ENCODE assay signal across 8 cellular contexts in the genomic region with DNA sequence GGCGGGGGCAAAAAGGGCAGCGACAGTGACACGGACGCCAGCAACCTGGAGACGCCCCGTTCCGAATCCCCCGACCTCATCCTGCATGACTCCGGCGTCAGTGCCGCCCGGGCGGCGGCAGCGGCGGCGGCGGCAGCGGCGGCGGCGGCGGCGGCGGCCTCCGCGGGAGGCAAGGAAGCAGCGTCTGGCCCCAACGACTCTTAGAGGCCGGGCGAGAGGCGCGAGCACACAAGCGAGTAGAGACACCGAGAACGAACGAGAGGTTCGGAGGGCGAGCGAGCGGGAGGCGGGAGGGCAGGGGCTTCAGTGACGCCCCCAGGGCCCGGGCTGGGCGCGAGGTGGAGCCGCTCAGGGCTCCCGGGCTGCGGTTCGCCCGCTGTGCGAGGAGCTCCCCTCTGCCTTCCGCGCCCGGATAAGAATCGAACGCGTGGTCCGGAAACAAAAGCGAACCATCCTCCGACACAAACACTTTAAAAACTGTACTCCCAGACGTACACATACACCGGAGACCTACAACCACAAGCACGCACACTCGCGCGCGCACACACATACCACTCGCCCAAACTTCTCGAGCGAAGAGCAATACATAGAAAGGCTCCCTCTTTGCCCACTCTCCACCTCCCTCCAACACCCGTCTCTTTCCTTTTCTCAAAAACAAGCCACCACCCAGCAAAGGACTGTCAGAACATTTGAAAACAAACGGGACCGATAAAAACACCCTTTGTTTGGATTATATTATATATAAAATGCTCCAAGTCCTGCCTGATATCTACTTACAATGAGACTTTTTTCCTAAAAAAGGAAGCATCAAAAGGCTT. TPM values are rescaled to one million over a fixed set of nuclear protein-coding genes. Genes with fewer than 3 reads are reported as not detected.
DNase-seq lines count a peak whose midpoint lies in the region; ATAC-seq, FAIRE-seq and TF ChIP-seq lines count a peak whose summit lies in the region.

No MANE protein-coding gene starts in this region.

- no peaks in the 10 kb centered on the region for H3F3A ChIP-seq in PC-3 (ENCODE audit: low read length, unreplicated experiment)

- H3K9me3 ChIP-seq in HepG2 (ENCODE audit: low read length): no peaks in the 10 kb centered on the region
- no peaks in the 10 kb centered on the region for H3K9me3 ChIP-seq in right lobe of liver
- H3K9me3 ChIP-seq in PC-3 (ENCODE audit: low read length): no peaks in the 10 kb centered on the region

- peak overlapping the region; percentile 61 for H3K4me3 Mint-ChIP-seq in activated naive CD8-positive, alpha-beta T cell treated with anti-CD3 and anti-CD28 coated beads for 36 hours

- H3K27ac Mint-ChIP-seq in activated naive CD8-positive, alpha-beta T cell treated with anti-CD3 and anti-CD28 coated beads for 36 hours: no peak overlapping the region

- H3K9me2 ChIP-seq in PC-3 (replicated peaks; ENCODE audit: low read length): no peaks in the 10 kb centered on the region

- H3K27ac ChIP-seq in HepG2 (ENCODE audit: extremely low read length, insufficient read depth, low read length): no peak overlapping the region
- H3K27ac ChIP-seq in right lobe of liver: no peak overlapping the region
- no peak overlapping the region for H3K27ac ChIP-seq in PC-3 (ENCODE audit: low read length)

- H3K27me3 Mint-ChIP-seq in activated naive CD8-positive, alpha-beta T cell treated with anti-CD3 and anti-CD28 coated beads for 36 hours: peaks cover 79% of the 10 kb centered on the region

- DNase-seq in HepG2 (ENCODE audit: low spot score) (no peak), right lobe of liver (no peak), LNCaP clone FGC (ENCODE audit: low read depth) (no peak), left colon (no peak), A172 (ENCODE audit: low spot score) (no peak), PC-3 (no peak), NCI-H1436 (lab: John Stamatoyannopoulos, UW) (no peak)
- DNase-seq in activated naive CD8-positive, alpha-beta T cell treated with anti-CD3 and anti-CD28 coated beads for 36 hours: peak; percentile 41

- TF ChIP-seq EP300 in HepG2 (IDR thresholded peaks at IDR 0.05; ENCODE audit: low read depth in 2 of 2, low read length in 2 of 2): no peak
- no peak for TF ChIP-seq EP300 in HepG2 (CRISPR knock-in tag; IDR thresholded peaks at IDR 0.05; ENCODE audit: borderline replicate concordance)

- H3K4me1 Mint-ChIP-seq in activated naive CD8-positive, alpha-beta T cell treated with anti-CD3 and anti-CD28 coated beads for 36 hours: peaks cover 42% of the 10 kb centered on the region

- H3K27me3 ChIP-seq in HepG2 (ENCODE audit: control insufficient read depth in 1 of 2, insufficient read depth in 2 of 2, low read length in 2 of 2) (peaks cover 29 to 87% of the 10 kb centered on the region in 2 experiments), right lobe of liver (peaks cover 31 to 87% of the 10 kb centered on the region in 2 donors), PC-3 (ENCODE audit: low read length) (no peaks in the 10 kb centered on the region)

- H4K20me1 ChIP-seq in HepG2 (ENCODE audit: insufficient read depth, low read length): peaks cover 3% of the 10 kb centered on the region; the same call in 1 of the 2 replicates
- no peaks in the 10 kb centered on the region for H4K20me1 ChIP-seq in PC-3 (ENCODE audit: low read length)

- H2AFZ ChIP-seq in HepG2 (ENCODE audit: low read length) (no peak overlapping the region), PC-3 (ENCODE audit: low read length) (no peak overlapping the region)

- no peak for TF ChIP-seq CTCF in HepG2 (CRISPR knock-in tag; IDR thresholded peaks at IDR 0.05)
- TF ChIP-seq CTCF in right lobe of liver (IDR thresholded peaks at IDR 0.05): no peak
- TF ChIP-seq CTCF in LNCaP clone FGC (IDR thresholded peaks at IDR 0.05; ENCODE audit: control insufficient read depth, extremely low read depth, insufficient read depth): no peak
- TF ChIP-seq CTCF in PC-3 (conservative IDR thresholded peaks at IDR 0.05; ENCODE audit: low read depth, low read length): no peak

- no peak for TF ChIP-seq RAD21 in HepG2 (CRISPR knock-in tag; IDR thresholded peaks at IDR 0.05)

- TF ChIP-seq POLR2A in HepG2 (IDR thresholded peaks at IDR 0.05; ENCODE audit: insufficient read depth in 1 of 2, low read depth in 2 of 2, low read length in 2 of 2): no peak
- no peak for TF ChIP-seq POLR2A in right lobe of liver (IDR thresholded peaks at IDR 0.05)

- H3K4me3 ChIP-seq in HepG2 (replicated peaks in 1 of 3; ENCODE audit: insufficient read depth in 1 of 3, low read depth in 2 of 3, low read length in 3 of 3) (peak overlapping the region; percentile 31 to 67 (median 43); a peak in 4 of 6 replicates), right lobe of liver (peak overlapping the region in 1 of 3 donors; percentile 28), LNCaP clone FGC (ENCODE audit: low read depth, low read length) (peak overlapping the region; percentile 43), PC-3 (ENCODE audit: low read length) (no peak overlapping the region)

- 60% methylated on average over 72 of the region's 74 CpGs for WGBS in HepG2 (ENCODE audit: low lambda C conversion rate)
- 8% methylated on average over 31 of the region's 74 CpGs for WGBS in right lobe of liver (ENCODE audit: insufficient coverage, low coverage, low lambda C conversion rate, missing lambda C conversion rate)

- no peaks in the 10 kb centered on the region for H3K9me3 Mint-ChIP-seq in activated naive CD8-positive, alpha-beta T cell treated with anti-CD3 and anti-CD28 coated beads for 36 hours

- H3K4me1 ChIP-seq in HepG2 (ENCODE audit: insufficient read depth, low read length) (peaks cover 61% of the 10 kb centered on the region), right lobe of liver (peaks cover 0 to 53% (median 3%) of the 10 kb centered on the region in 4 donors), PC-3 (ENCODE audit: insufficient read depth, low read length) (peaks cover 14% of the 10 kb centered on the region)

- ATAC-seq in HepG2: no peak
- ATAC-seq in right lobe of liver: no peak
- ATAC-seq in left colon: peak; percentile 27
- no peak for ATAC-seq in PC-3

- H3K36me3 ChIP-seq in HepG2 (replicated peaks in 1 of 2; ENCODE audit: control insufficient read depth in 1 of 2, insufficient read depth in 2 of 2, low read length in 2 of 2): no peaks in the 10 kb centered on the region
- no peaks in the 10 kb centered on the region for H3K36me3 ChIP-seq in right lobe of liver
- no peaks in the 10 kb centered on the region for H3K36me3 ChIP-seq in PC-3 (ENCODE audit: low read depth, low read length)

- peak overlapping the region; percentile 83 for H3K4me2 ChIP-seq in HepG2 (ENCODE audit: low read depth, low read length)
- H3K4me2 ChIP-seq in PC-3 (ENCODE audit: low read length): no peak overlapping the region

- CTCF ChIA-PET in HepG2 (lab: Yijun Ruan, JAX; ENCODE audit: low intra/inter-chr PET ratio, low total read pairs): interaction anchor here (0.9 kb wide), 1 partner anchor 180 kb away, joined by 3 read pairs; no protein-coding TSS in a partner anchor
- CTCF ChIA-PET in PC-3 (lab: Charles Lee): no interaction called here

- BruUV-seq in HepG2 (replicated peaks; lab: Mats Ljungman, UMichigan) (no TSS peak), PC-3 (replicated peaks; lab: Mats Ljungman, UMichigan) (no TSS peak)

- POLR2A ChIA-PET in HepG2 (lab: Yijun Ruan, JAX) (interaction anchor here (1.0 kb wide), 1 partner anchor 89 kb away, joined by 3 read pairs; a partner anchor contains a TSS), PC-3 (lab: Charles Lee; ENCODE audit: unreplicated experiment) (no interaction called here)

- no peaks in the 10 kb centered on the region for H3K79me2 ChIP-seq in HepG2 (ENCODE audit: insufficient read depth, low read length)
- H3K79me2 ChIP-seq in PC-3 (ENCODE audit: low read length): no peaks in the 10 kb centered on the region

- in situ Hi-C loops in HepG2 (cut with HindIII; ENCODE audit: extremely low pct_ligation_motif_present, low pct_unique_long_range_greater_than_20kb): no loop called here

- no peak for FAIRE-seq in HepG2 (lab: Jason Lieb, UNC)

- H3K9ac ChIP-seq in HepG2 (ENCODE audit: insufficient read depth, low read depth, low read length) (peak overlapping the region; percentile 27; the same call in 1 of the 2 replicates), PC-3 (ENCODE audit: low read length) (no peak overlapping the region)

- no peaks in the 10 kb centered on the region for H3K36me3 Mint-ChIP-seq in activated naive CD8-positive, alpha-beta T cell treated with anti-CD3 and anti-CD28 coated beads for 36 hours

- intact Hi-C loops in HepG2 (cut with micrococcal nuclease; ENCODE audit: unreplicated experiment): no loop called here
- intact Hi-C loops in right lobe of liver (cut with DNase I): no loop called here
- intact Hi-C loops in left colon (cut with DNase I, micrococcal nuclease): no loop called here
- intact Hi-C loops in PC-3 (cut with micrococcal nuclease): no loop called here

RNA-seq across cellular contexts. Expression of a gene that starts 2.8 kb away (rescaled TPM):
- total RNA-seq in HepG2 (2016; rRNA removed; fragmentation: Illumina TruSeq; extraction: Trizol) (not detected in 2 replicates), right lobe of liver (not detected), left colon (not detected), PC-3 (2014; rRNA removed) (not detected in 2 replicates)
- not detected in 2 replicates for total RNA-seq in HepG2 (2016; cell fraction: cytosol; rRNA removed; fragmentation: Illumina TruSeq; extraction: Trizol; ENCODE audit: low read depth)
- total RNA-seq in HepG2 (2016; cell fraction: insoluble cytoplasmic fraction; rRNA removed; fragmentation: Illumina TruSeq; extraction: Trizol): not detected in 2 replicates
- total RNA-seq in HepG2 (2016; cell fraction: membrane; rRNA removed; fragmentation: Illumina TruSeq; extraction: Trizol): not detected in 2 replicates
- total RNA-seq in HepG2 (2016; cell fraction: nucleus; rRNA removed; fragmentation: Illumina TruSeq; extraction: Trizol): not detected in 2 replicates
- polyA plus RNA-seq in HepG2 (2011; rRNA removed): not detected in 2 replicates
- not detected in 2 replicates for polyA plus RNA-seq in HepG2 (2011; cell fraction: cytosol; rRNA removed)
- polyA plus RNA-seq in HepG2 (2011; cell fraction: nucleus; rRNA removed): not detected in 2 replicates
- 0.07 TPM in 1 of 2 replicates, not detected in the other for polyA plus RNA-seq in HepG2 (2012)
- not detected in 2 replicates for polyA plus RNA-seq in HepG2 (2016; cell fraction: cytosol; fragmentation: Illumina TruSeq; extraction: Trizol; ENCODE audit: low read depth)
- not detected in 2 replicates for polyA plus RNA-seq in HepG2 (2016; cell fraction: insoluble cytoplasmic fraction; fragmentation: Illumina TruSeq; extraction: Trizol; ENCODE audit: low read depth)
- polyA plus RNA-seq in HepG2 (2016; cell fraction: membrane; fragmentation: Illumina TruSeq; extraction: Trizol; ENCODE audit: low read depth): not detected in 2 replicates
- not detected in 2 replicates for polyA plus RNA-seq in HepG2 (2016; cell fraction: nucleus; fragmentation: Illumina TruSeq; extraction: Trizol; ENCODE audit: insufficient read depth, low read depth)
- not detected in 2 replicates for polyA minus RNA-seq in HepG2 (2011; rRNA and poly(A)+ RNA removed; ENCODE audit: low replicate concordance)
- polyA minus RNA-seq in HepG2 (2011; cell fraction: cytosol; rRNA and poly(A)+ RNA removed): not detected in 2 replicates
- not detected in 2 replicates for polyA minus RNA-seq in HepG2 (2011; cell fraction: nucleus; rRNA and poly(A)+ RNA removed)
- not detected for total RNA-seq in activated naive CD8-positive, alpha-beta T cell treated with anti-CD3 and anti-CD28 coated beads for 36 hours
- 0.74 TPM in 1 of 2 replicates, not detected in the other for total RNA-seq in A172 (2014; rRNA removed; shearing (Covaris generic))

RNA-seq across cellular contexts. Expression of a gene that starts 58.0 kb away (rescaled TPM):
- total RNA-seq in HepG2 (2016; rRNA removed; fragmentation: Illumina TruSeq; extraction: Trizol) (11.3 and 16.8 TPM in 2 replicates), right lobe of liver (10 to 100 TPM; 13.9 to 21.1 (median 15.7) TPM), left colon (10 to 100 TPM; 25.7 to 26.7 TPM), PC-3 (2014; rRNA removed) (26.6 and 30.1 TPM in 2 replicates)
- total RNA-seq in HepG2 (2016; cell fraction: cytosol; rRNA removed; fragmentation: Illumina TruSeq; extraction: Trizol; ENCODE audit: low read depth): 2.9 and 3.7 TPM in 2 replicates
- 11.1 and 20.2 TPM in 2 replicates for total RNA-seq in HepG2 (2016; cell fraction: insoluble cytoplasmic fraction; rRNA removed; fragmentation: Illumina TruSeq; extraction: Trizol)
- 8.6 and 8.8 TPM in 2 replicates for total RNA-seq in HepG2 (2016; cell fraction: membrane; rRNA removed; fragmentation: Illumina TruSeq; extraction: Trizol)
- 8.6 and 8.8 TPM in 2 replicates for total RNA-seq in HepG2 (2016; cell fraction: nucleus; rRNA removed; fragmentation: Illumina TruSeq; extraction: Trizol)
- polyA plus RNA-seq in HepG2 (2011; rRNA removed): 5.5 and 6.6 TPM in 2 replicates
- polyA plus RNA-seq in HepG2 (2011; cell fraction: cytosol; rRNA removed): 4.3 and 5.4 TPM in 2 replicates
- polyA plus RNA-seq in HepG2 (2011; cell fraction: nucleus; rRNA removed): 3.7 and 5.9 TPM in 2 replicates
- polyA plus RNA-seq in HepG2 (2012): 8.0 and 12.9 TPM in 2 replicates
- polyA plus RNA-seq in HepG2 (2016; cell fraction: cytosol; fragmentation: Illumina TruSeq; extraction: Trizol; ENCODE audit: low read depth): 2.4 and 3.1 TPM in 2 replicates
- 14.3 and 17.8 TPM in 2 replicates for polyA plus RNA-seq in HepG2 (2016; cell fraction: insoluble cytoplasmic fraction; fragmentation: Illumina TruSeq; extraction: Trizol; ENCODE audit: low read depth)
- polyA plus RNA-seq in HepG2 (2016; cell fraction: membrane; fragmentation: Illumina TruSeq; extraction: Trizol; ENCODE audit: low read depth): 4.2 and 5.8 TPM in 2 replicates
- 9.7 and 10.3 TPM in 2 replicates for polyA plus RNA-seq in HepG2 (2016; cell fraction: nucleus; fragmentation: Illumina TruSeq; extraction: Trizol; ENCODE audit: insufficient read depth, low read depth)
- 3.5 and 3.7 TPM in 2 replicates for polyA minus RNA-seq in HepG2 (2011; rRNA and poly(A)+ RNA removed; ENCODE audit: low replicate concordance)
- polyA minus RNA-seq in HepG2 (2011; cell fraction: cytosol; rRNA and poly(A)+ RNA removed): 4.6 and 6.5 TPM in 2 replicates
- 14.2 and 17.8 TPM in 2 replicates for polyA minus RNA-seq in HepG2 (2011; cell fraction: nucleus; rRNA and poly(A)+ RNA removed)
- total RNA-seq in activated naive CD8-positive, alpha-beta T cell treated with anti-CD3 and anti-CD28 coated beads for 36 hours: 10 to 100 TPM; 12.9 to 15.9 TPM
- total RNA-seq in A172 (2014; rRNA removed; shearing (Covaris generic)): 36.2 and 50.3 TPM in 2 replicates
